Comparison of ENCODE assay signal across 23 cellular contexts in genomic region chr16:87824991-87825841, GRCh38. TPM values are rescaled to one million over a fixed set of nuclear protein-coding genes. Genes with fewer than 3 reads are reported as not detected.
A peak's percentile ranks its signal among the peaks of the same experiment; 100 is the strongest.
DNase-seq lines count a peak whose midpoint lies in the region; ATAC-seq, FAIRE-seq and TF ChIP-seq lines count a peak whose summit lies in the region.
"Had no signal": no experiment of that assay in that cellular context is flagged by ENCODE, and none has a peak within 500 bp of the region (broad histone marks: within the 10 kb centered on the region; RNA-seq: fewer than 3 reads in every experiment).

No MANE protein-coding gene starts in this region.

- intact Hi-C loops in K562 (cut with micrococcal nuclease): no loop called here

- H3K9ac ChIP-seq in H9 (ENCODE audit: extremely low read depth, insufficient read length, low read length) (no peak overlapping the region), K562 (ENCODE audit: insufficient read depth in 1 of 2, low read depth in 2 of 2, low read length in 2 of 2) (no peak overlapping the region), mesendoderm (ENCODE audit: low read length) (no peak overlapping the region)

- H3K9me3 Mint-ChIP-seq in activated T-cell treated with anti-CD3 and anti-CD28 coated beads, Interleukin-2, amount 50 U/mL, for 24 hours: no peaks in the 10 kb centered on the region
- H3K9me3 Mint-ChIP-seq in H9: no peaks in the 10 kb centered on the region; a peak in 1 of 5 replicates
- H3K9me3 Mint-ChIP-seq: activated T-helper 17 cell treated with anti-CD3 and anti-CD28 coated beads, Interleukin-2, amount 50 U/mL, for 72 hours; memory B cell had no signal

- H3K27me3 ChIP-seq in H9 (ENCODE audit: insufficient read depth, low read length) (no peaks in the 10 kb centered on the region), K562 (ENCODE audit: control insufficient read depth in 2 of 2, insufficient read depth in 2 of 2, low read length in 2 of 2) (peaks cover 22 to 52% of the 10 kb centered on the region in 2 experiments; a peak in 4 of 5 replicates), mesendoderm (ENCODE audit: insufficient read depth, low read length, poor library complexity) (no peaks in the 10 kb centered on the region), upper lobe of left lung (no peaks in the 10 kb centered on the region)
- H3K27me3 ChIP-seq: BE2C, MG63 had no signal

- H4K5ac ChIP-seq in H9 (ENCODE audit: insufficient read length, low read depth, low read length): no peak overlapping the region
- no peak overlapping the region for H4K5ac ChIP-seq in mesendoderm (ENCODE audit: low read length)

- CTCF ChIA-PET in K562 (lab: Yijun Ruan, JAX; ENCODE audit: low intra/inter-chr PET ratio): no interaction called here

- no peak overlapping the region for H2BK15ac ChIP-seq in H9 (ENCODE audit: low read depth, low read length)
- no peak overlapping the region for H2BK15ac ChIP-seq in mesendoderm (replicated peaks; ENCODE audit: low read depth)

- H3K4me2 ChIP-seq in H9 (ENCODE audit: insufficient read depth, insufficient read length, low read length) (no peak overlapping the region), K562 (ENCODE audit: insufficient read depth, low read length) (no peak overlapping the region), mesendoderm (ENCODE audit: low read length) (no peak overlapping the region)
- H3K4me2 ChIP-seq: smooth muscle cell had no signal

- H4K91ac ChIP-seq in H9 (ENCODE audit: insufficient read length, low read depth, low read length): no peak overlapping the region

- no peak overlapping the region for H3T11ph ChIP-seq in H9 (ENCODE audit: low read length)

- POLR2A ChIA-PET in K562 (lab: Yijun Ruan, JAX): interaction anchor here (0.7 to 2.9 kb wide), 12 partner anchors 9 to 520 kb away, joined by 3 to 10 read pairs (median 4); no protein-coding TSS in a partner anchor

- H2BK5ac ChIP-seq in H9 (ENCODE audit: insufficient read length, low read length): no peak overlapping the region
- no peak overlapping the region for H2BK5ac ChIP-seq in mesendoderm (ENCODE audit: low read length)

- peak overlapping the region; percentile 79 for H3K27ac Mint-ChIP-seq in activated T-cell treated with anti-CD3 and anti-CD28 coated beads, Interleukin-2, amount 50 U/mL, for 24 hours
- peak overlapping the region; percentile 65 to 89 (median 79); a peak in 5 of 7 replicates for H3K27ac Mint-ChIP-seq in H9
- H3K27ac Mint-ChIP-seq: activated T-helper 17 cell treated with anti-CD3 and anti-CD28 coated beads, Interleukin-2, amount 50 U/mL, for 72 hours; memory B cell had no signal

- no peak overlapping the region for H2AK5ac ChIP-seq in H9 (ENCODE audit: insufficient read length, low read length)
- no peak overlapping the region for H2AK5ac ChIP-seq in mesendoderm (ENCODE audit: low read length)

- no TSS peak for BruUV-seq in K562 (replicated peaks; lab: Mats Ljungman, UMichigan)

- no peak for TF ChIP-seq EP300 in K562 (IDR thresholded peaks at IDR 0.05; ENCODE audit: low read length)
- TF ChIP-seq EP300 in upper lobe of left lung (IDR thresholded peaks at IDR 0.05): no peak

- in situ Hi-C loops in K562 (cut with MboI): no loop called here

- H3K79me1 ChIP-seq in H9 (ENCODE audit: insufficient read depth, low read depth, low read length, poor library complexity, severe bottlenecking): no peaks in the 10 kb centered on the region
- no peaks in the 10 kb centered on the region for H3K79me1 ChIP-seq in mesendoderm (ENCODE audit: low read length)

- H3K4ac ChIP-seq in H9 (ENCODE audit: low read depth, low read length) (no peak overlapping the region), mesendoderm (ENCODE audit: low read depth, low read length) (no peak overlapping the region)

- no peak for FAIRE-seq in K562 (lab: Jason Lieb, UNC)

- peaks cover 4% of the 10 kb centered on the region for H3K9me1 ChIP-seq in K562 (ENCODE audit: control insufficient read depth, insufficient read depth, low read length)

- no peak overlapping the region for H2AFZ ChIP-seq in H9 (ENCODE audit: low read length)
- H2AFZ ChIP-seq in K562 (ENCODE audit: low read depth, low read length): no peak overlapping the region

- H3K23ac ChIP-seq in H9 (ENCODE audit: insufficient read length, low read depth, low read length) (no peak overlapping the region), mesendoderm (ENCODE audit: low read length) (no peak overlapping the region)

- H3K9me3 ChIP-seq in H9 (ENCODE audit: control insufficient read depth, low read depth, low read length): no peaks in the 10 kb centered on the region
- H3K9me3 ChIP-seq in K562 (replicated peaks; ENCODE audit: control insufficient read depth, insufficient read depth, low read depth, low read length): no peaks in the 10 kb centered on the region
- H3K9me3 ChIP-seq in upper lobe of left lung: no peaks in the 10 kb centered on the region
- H3K9me3 ChIP-seq: BE2C, breast epithelium, MG63, stomach, transverse colon had no signal

- H3K27ac ChIP-seq in H9 (ENCODE audit: insufficient read length, low read depth, low read length) (no peak overlapping the region), K562 (ENCODE audit: extremely low read depth, low read depth, low read length) (no peak overlapping the region), mesendoderm (ENCODE audit: low read depth, low read length) (no peak overlapping the region), upper lobe of left lung (no peak overlapping the region)
- H3K27ac ChIP-seq: breast epithelium, coronary artery, transverse colon had no signal

- no peak for TF ChIP-seq CTCF in H9 (conservative IDR thresholded peaks at IDR 0.05)
- TF ChIP-seq CTCF in K562 (IDR thresholded peaks at IDR 0.05 in 2 of 3, conservative IDR thresholded peaks at IDR 0.05 in 1 of 3; ENCODE audit: insufficient read depth in 2 of 3, low read depth in 1 of 3, low read length in 3 of 3): no peak
- TF ChIP-seq CTCF in upper lobe of left lung (IDR thresholded peaks at IDR 0.05): no peak

- H2BK12ac ChIP-seq in H9 (ENCODE audit: insufficient read length, low read depth, low read length): no peak overlapping the region

- peaks cover 12% of the 10 kb centered on the region for H3K4me1 Mint-ChIP-seq in activated T-cell treated with anti-CD3 and anti-CD28 coated beads, Interleukin-2, amount 50 U/mL, for 24 hours (ENCODE audit: low read depth)
- peaks cover 69 to 84% of the 10 kb centered on the region in 2 experiments for H3K4me1 Mint-ChIP-seq in H9
- H3K4me1 Mint-ChIP-seq: activated T-helper 17 cell treated with anti-CD3 and anti-CD28 coated beads, Interleukin-2, amount 50 U/mL, for 72 hours had no signal

- no peak overlapping the region for H4K8ac ChIP-seq in H9 (replicated peaks; ENCODE audit: insufficient read length, low read depth, low read length)
- no peak overlapping the region for H4K8ac ChIP-seq in mesendoderm (ENCODE audit: low read depth, low read length)

- no peak overlapping the region for H3K56ac ChIP-seq in H9 (ENCODE audit: insufficient read length, low read depth, low read length)
- H3K56ac ChIP-seq in mesendoderm (ENCODE audit: low read length): peak overlapping the region; percentile 60

- WGBS in H9 (ENCODE audit: extremely low coverage, insufficient read length, low lambda C conversion rate): no CpG with 5 or more reads among the region's 29 CpGs
- 13% methylated on average over 25 of the region's 29 CpGs for WGBS in K562 (ENCODE audit: insufficient coverage, low coverage, missing lambda C conversion rate)
- no CpG with 5 or more reads among the region's 29 CpGs for WGBS in mesendoderm (ENCODE audit: extremely low coverage, insufficient coverage, low lambda C conversion rate)
- 78 to 80% methylated on average over 29 of the region's 29 CpGs for WGBS in upper lobe of left lung, 2 donors

- no peak overlapping the region for H3K4me3 Mint-ChIP-seq in activated T-cell treated with anti-CD3 and anti-CD28 coated beads, Interleukin-2, amount 50 U/mL, for 24 hours
- peak overlapping the region in 1 of 2 experiments; percentile 56; a peak in 1 of 5 replicates for H3K4me3 Mint-ChIP-seq in H9
- H3K4me3 Mint-ChIP-seq: activated T-helper 17 cell treated with anti-CD3 and anti-CD28 coated beads, Interleukin-2, amount 50 U/mL, for 72 hours; memory B cell had no signal

- TF ChIP-seq POLR2A in K562 (conservative IDR thresholded peaks at IDR 0.05) (no peak), upper lobe of left lung (IDR thresholded peaks at IDR 0.05) (no peak)

- TF ChIP-seq RAD21 in K562 (CRISPR knock-in tag; conservative IDR thresholded peaks at IDR 0.05 in 1 of 2, IDR thresholded peaks at IDR 0.05 in 1 of 2): no peak

- DNase-seq in activated T-cell treated with anti-CD3 and anti-CD28 coated beads, Interleukin-2, amount 50 U/mL, for 24 hours: peak; percentile 36
- DNase-seq in activated T-cell treated with anti-CD3 and anti-CD28 coated beads for 4 hours (no peak), H9 (no peak), K562 (ENCODE audit: extremely low read depth in 1 of 4, low spot score in 3 of 4) (no peak), mesendoderm (peak; percentile 81), upper lobe of left lung (no peak), NCI-H1417 (lab: John Stamatoyannopoulos, UW) (no peak), NCI-H2227 treated with DMSO at 0.1 percent for 48 hours (lab: John Stamatoyannopoulos, UW) (no peak)
- DNase-seq: COR-L47; MG63; NCI-H2171 treated with DMSO at 0.1 percent for 48 hours; NCI-H526 treated with DMSO at 0.1 percent for 48 hours; occipital lobe; stimulated activated CD4-positive, alpha-beta T cell treated with anti-CD3 and anti-CD28 coated beads, Interleukin-4, amount 100 ng/mL, for 1 hour; stomach; T1000; transverse colon had no signal

- H3K79me2 ChIP-seq in H9 (ENCODE audit: insufficient read depth, low read length): no peaks in the 10 kb centered on the region
- H3K79me2 ChIP-seq in K562 (ENCODE audit: control insufficient read depth, insufficient read depth, low read length): no peaks in the 10 kb centered on the region
- H3K79me2 ChIP-seq in mesendoderm (ENCODE audit: control insufficient read depth, insufficient read depth, low read length): no peaks in the 10 kb centered on the region

- no peak overlapping the region for H3K4me3 ChIP-seq in K562
- H3K4me3 ChIP-seq in mesendoderm (ENCODE audit: low read length): no peak overlapping the region
- no peak overlapping the region for H3K4me3 ChIP-seq in upper lobe of left lung
- H3K4me3 ChIP-seq: breast epithelium, coronary artery, MG63, smooth muscle cell, stomach, transverse colon had no signal

- no peaks in the 10 kb centered on the region for H3K27me3 Mint-ChIP-seq in activated T-cell treated with anti-CD3 and anti-CD28 coated beads, Interleukin-2, amount 50 U/mL, for 24 hours
- H3K27me3 Mint-ChIP-seq in H9 (ENCODE audit: low read depth): peaks cover 6% of the 10 kb centered on the region; the same call in 1 of the 2 replicates
- H3K27me3 Mint-ChIP-seq: activated T-helper 17 cell treated with anti-CD3 and anti-CD28 coated beads, Interleukin-2, amount 50 U/mL, for 72 hours had no signal

- H3K18ac ChIP-seq in H9 (ENCODE audit: insufficient read length, low read depth, low read length): no peak overlapping the region
- no peak overlapping the region for H3K18ac ChIP-seq in mesendoderm (ENCODE audit: low read length)

- H2BK120ac ChIP-seq in H9 (ENCODE audit: low read depth, low read length, poor library complexity, severe bottlenecking) (no peak overlapping the region), mesendoderm (ENCODE audit: low read depth, low read length) (no peak overlapping the region)

- H3K36me3 ChIP-seq in K562 (ENCODE audit: control insufficient read depth, insufficient read depth, low read length) (peaks cover 7% of the 10 kb centered on the region; the same call in 1 of the 3 replicates), mesendoderm (ENCODE audit: control insufficient read depth, insufficient read depth, low read length) (peaks cover 3% of the 10 kb centered on the region), upper lobe of left lung (no peaks in the 10 kb centered on the region)
- H3K36me3 ChIP-seq: breast epithelium, transverse colon had no signal

- no peak overlapping the region; the same call in 1 of the 2 replicates for H3K14ac ChIP-seq in H9 (ENCODE audit: insufficient read depth, low read length)

- no peaks in the 10 kb centered on the region for H3K23me2 ChIP-seq in H9 (ENCODE audit: insufficient read length, low read depth, low read length, poor library complexity, severe bottlenecking)

- H3K4me1 ChIP-seq in H9 (ENCODE audit: insufficient read depth, low read length) (peaks cover 3% of the 10 kb centered on the region), K562 (replicated peaks in 1 of 2; ENCODE audit: control insufficient read depth in 2 of 2, insufficient read depth in 2 of 2, low read length in 2 of 2) (peaks cover 0 to 38% of the 10 kb centered on the region in 2 experiments; a peak in 2 of 5 replicates), mesendoderm (ENCODE audit: control insufficient read depth, low read depth, low read length) (peaks cover 11% of the 10 kb centered on the region), upper lobe of left lung (no peaks in the 10 kb centered on the region)
- H3K4me1 ChIP-seq: breast epithelium, transverse colon had no signal

- no peak overlapping the region for H2BK20ac ChIP-seq in H9 (ENCODE audit: low read depth, low read length, poor library complexity, severe bottlenecking)

- ATAC-seq in K562: no peak
- no peak for ATAC-seq in upper lobe of left lung (ENCODE audit: low FRiP score in 2 of 2)
- ATAC-seq: activated T-helper 17 cell treated with anti-CD3 and anti-CD28 coated beads, Interleukin-2, amount 50 U/mL, for 72 hours had no signal

- H4K20me1 ChIP-seq in H9 (ENCODE audit: control insufficient read depth, insufficient read depth, insufficient read length) (no peaks in the 10 kb centered on the region), K562 (replicated peaks; ENCODE audit: control insufficient read depth, insufficient read depth, low read length) (peaks cover 18% of the 10 kb centered on the region)

- peaks cover 12% of the 10 kb centered on the region for H3K36me3 Mint-ChIP-seq in activated T-cell treated with anti-CD3 and anti-CD28 coated beads, Interleukin-2, amount 50 U/mL, for 24 hours (ENCODE audit: low read depth)
- H3K36me3 Mint-ChIP-seq in H9 (ENCODE audit: insufficient read depth in 1 of 3, low read depth in 3 of 3): peaks cover 3 to 8% (median 7%) of the 10 kb centered on the region in 3 experiments; a peak in 5 of 7 replicates
- H3K36me3 Mint-ChIP-seq: memory B cell had no signal

RNA-seq across cellular contexts. Expression of gene SLC7A5, which starts 44.1 kb away (rescaled TPM):
- total RNA-seq in H9 (2021): 217 TPM in 2 replicates
- total RNA-seq in K562 (2011; cell fraction: chromatin; rRNA removed; ENCODE audit: low replicate concordance): 56.8 and 152 TPM in 2 replicates
- total RNA-seq in K562 (2011; cell fraction: nucleolus; rRNA removed): 157 and 188 TPM in 2 replicates
- total RNA-seq in K562 (2011; cell fraction: nucleoplasm; rRNA removed): 147 and 156 TPM in 2 replicates
- 60.8 and 75.7 TPM in 2 replicates for total RNA-seq in K562 (2014; rRNA removed)
- 16.9 and 18.6 TPM in 2 replicates for total RNA-seq in K562 (2014; rRNA removed; fragmentation: Illumina TruSeq; extraction: Trizol)
- total RNA-seq in K562 (2015; rRNA removed; fragmentation: Illumina TruSeq; extraction: Trizol): 18.2 and 21.2 TPM in 2 replicates
- 187 and 220 TPM in 2 replicates for total RNA-seq in K562 (2021)
- 14.2 and 19.4 TPM in 2 replicates for polyA plus RNA-seq in K562 (2011; rRNA removed)
- polyA plus RNA-seq in K562 (2011; cell fraction: cytosol; rRNA removed): 25.5 and 34.2 TPM in 2 replicates
- 35.3 and 43.3 TPM in 2 replicates for polyA plus RNA-seq in K562 (2011; cell fraction: nucleus; rRNA removed)
- polyA plus RNA-seq in K562 (2012): 65.7 and 239 TPM in 2 replicates
- 97.4 and 161 TPM in 2 replicates for polyA plus RNA-seq in K562 (2014; fragmentation: Illumina TruSeq; extraction: Trizol)
- polyA plus RNA-seq in K562 (2014; fragmentation: Nextera tagmentation; extraction: Ambion mirVana): 1 to 10 TPM; 1.9 to 4.9 TPM
- 78.0 and 83.8 TPM in 2 replicates for polyA plus RNA-seq in K562 (2014; rRNA removed)
- 11.7 and 15.5 TPM in 2 replicates for polyA minus RNA-seq in K562 (2011; rRNA and poly(A)+ RNA removed)
- polyA minus RNA-seq in K562 (2011; cell fraction: cytosol; rRNA and poly(A)+ RNA removed): 39.4 and 72.3 TPM in 2 replicates
- polyA minus RNA-seq in K562 (2011; cell fraction: nucleus; rRNA and poly(A)+ RNA removed): 18.2 and 21.2 TPM in 2 replicates
- 742 TPM for polyA plus RNA-seq in mesendoderm (2013, experiment 1 of 2)
- polyA plus RNA-seq in mesendoderm (2013, experiment 2 of 2): 732 TPM
- 10 to 100 TPM in 2 of 6 donors, 1 to 10 TPM in 4; 4.7 to 20.4 (median 8.5) TPM for total RNA-seq in upper lobe of left lung

RNA-seq across cellular contexts. Expression of gene KLHDC4, which starts 59.4 kb away (rescaled TPM):
- 74.5 and 76.2 TPM in 2 replicates for total RNA-seq in H9 (2021)
- 250 and 422 TPM in 2 replicates for total RNA-seq in K562 (2011; cell fraction: chromatin; rRNA removed; ENCODE audit: low replicate concordance)
- total RNA-seq in K562 (2011; cell fraction: nucleolus; rRNA removed): 176 and 189 TPM in 2 replicates
- 187 and 203 TPM in 2 replicates for total RNA-seq in K562 (2011; cell fraction: nucleoplasm; rRNA removed)
- 52.7 and 59.4 TPM in 2 replicates for total RNA-seq in K562 (2014; rRNA removed)
- total RNA-seq in K562 (2014; rRNA removed; fragmentation: Illumina TruSeq; extraction: Trizol): 17.9 and 25.5 TPM in 2 replicates
- total RNA-seq in K562 (2015; rRNA removed; fragmentation: Illumina TruSeq; extraction: Trizol): 31.8 and 32.8 TPM in 2 replicates
- 62.8 and 68.1 TPM in 2 replicates for total RNA-seq in K562 (2021)
- polyA plus RNA-seq in K562 (2011; rRNA removed): 23.7 and 24.9 TPM in 2 replicates
- 17.9 and 23.5 TPM in 2 replicates for polyA plus RNA-seq in K562 (2011; cell fraction: cytosol; rRNA removed)
- 66.5 and 112 TPM in 2 replicates for polyA plus RNA-seq in K562 (2011; cell fraction: nucleus; rRNA removed)
- 35.3 and 39.1 TPM in 2 replicates for polyA plus RNA-seq in K562 (2012)
- polyA plus RNA-seq in K562 (2014; fragmentation: Illumina TruSeq; extraction: Trizol): 37.3 and 48.5 TPM in 2 replicates
- 1 to 10 TPM; 1.3 to 2.5 TPM for polyA plus RNA-seq in K562 (2014; fragmentation: Nextera tagmentation; extraction: Ambion mirVana)
- polyA plus RNA-seq in K562 (2014; rRNA removed): 53.5 and 63.4 TPM in 2 replicates
- polyA minus RNA-seq in K562 (2011; rRNA and poly(A)+ RNA removed): 19.2 and 19.3 TPM in 2 replicates
- polyA minus RNA-seq in K562 (2011; cell fraction: cytosol; rRNA and poly(A)+ RNA removed): 18.8 and 24.5 TPM in 2 replicates
- polyA minus RNA-seq in K562 (2011; cell fraction: nucleus; rRNA and poly(A)+ RNA removed): 33.5 and 52.0 TPM in 2 replicates
- 25.9 TPM for polyA plus RNA-seq in mesendoderm (2013, experiment 1 of 2)
- polyA plus RNA-seq in mesendoderm (2013, experiment 2 of 2): 24.8 TPM
- 100 to 1,000 TPM in 2 of 6 donors, 10 to 100 TPM in 4; 30.7 to 248 (median 37.5) TPM for total RNA-seq in upper lobe of left lung

Comparison
In these comparisons a context has a peak if more than half of its experiments do, and no peak if none do; other contexts are left out.
1. DNase-seq: peak in activated T-cell treated with anti-CD3 and anti-CD28 coated beads, Interleukin-2, amount 50 U/mL, for 24 hours (single experiment) and mesendoderm (single experiment); none in activated T-cell treated with anti-CD3 and anti-CD28 coated beads for 4 hours (single experiment), H9 (single experiment), K562 (0 of 4), upper lobe of left lung (0 of 2), NCI-H1417 (0 of 3) and NCI-H2227 treated with DMSO at 0.1 percent for 48 hours (single experiment).